In genomic region chr5:172573115-172573882, GRCh38 we compare ENCODE assay signal across 30 cellular contexts.
DNase-seq lines count a peak whose midpoint lies in the region; ATAC-seq and TF ChIP-seq lines count a peak whose summit lies in the region.
"Had no signal": no experiment of that assay in that cellular context is flagged by ENCODE, and none has a peak within 500 bp of the region (broad histone marks: within the 10 kb centered on the region; RNA-seq: fewer than 3 reads in every experiment).

No MANE protein-coding gene starts in this region.

- H3K4me1 Mint-ChIP-seq in naive thymus-derived CD4-positive, alpha-beta T cell = no peaks in the 10 kb centered on the region
- H3K4me1 Mint-ChIP-seq in natural killer cell = no peaks in the 10 kb centered on the region
- H3K4me1 Mint-ChIP-seq: activated naive CD8-positive, alpha-beta T cell treated with anti-CD3 and anti-CD28 coated beads, Interleukin-2, amount 10 ng/mL, durations not matched to agents 7 days and 5 days; stimulated activated naive CD8-positive, alpha-beta T cell treated with anti-CD3 and anti-CD28 coated beads, Interleukin-15, amount 100 ng/mL, for 72 hours; T-cell had no signal

- 94% methylated on average over 13 of the region's 13 CpGs for WGBS in right cardiac atrium

- peaks cover 0 to 29% (median 0%) of the 10 kb centered on the region in 5 donors for H3K27me3 Mint-ChIP-seq in naive thymus-derived CD4-positive, alpha-beta T cell
- peaks cover 0 to 13% of the 10 kb centered on the region in 2 donors for H3K27me3 Mint-ChIP-seq in natural killer cell (ENCODE audit: low read depth in 2 of 2)
- H3K27me3 Mint-ChIP-seq: stimulated activated naive CD8-positive, alpha-beta T cell treated with anti-CD3 and anti-CD28 coated beads, Interleukin-15, amount 100 ng/mL, for 72 hours had no signal

- H3K9me3 Mint-ChIP-seq in naive thymus-derived CD4-positive, alpha-beta T cell = no peaks in the 10 kb centered on the region
- no peaks in the 10 kb centered on the region for H3K9me3 Mint-ChIP-seq in natural killer cell
- H3K9me3 Mint-ChIP-seq: activated naive CD8-positive, alpha-beta T cell treated with anti-CD3 and anti-CD28 coated beads, Interleukin-2, amount 10 ng/mL, durations not matched to agents 7 days and 5 days; activated T-cell treated with anti-CD3 and anti-CD28 coated beads, Interleukin-2, amount 50 U/mL, for 4 hours; stimulated activated naive CD8-positive, alpha-beta T cell treated with anti-CD3 and anti-CD28 coated beads, Interleukin-15, amount 100 ng/mL, for 72 hours; T-cell had no signal

- H3K27ac ChIP-seq in cardiac muscle cell (peak overlapping the region; percentile 100), right cardiac atrium (ENCODE audit: low read length) (no peak overlapping the region), dorsolateral prefrontal cortex (peak overlapping the region in 44 of 59 donors; percentile 4 to 91 (median 74)), temporal lobe (ENCODE audit: low read depth, low read length) (peak overlapping the region; percentile 82)
- H3K27ac ChIP-seq in naive thymus-derived CD4-positive, alpha-beta T cell (ENCODE audit: low read depth, low read length) = no peak overlapping the region
- H3K27ac ChIP-seq: epithelial cell of prostate, thyroid gland had no signal

- ATAC-seq in right cardiac atrium = no peak
- ATAC-seq in naive thymus-derived CD4-positive, alpha-beta T cell = no peak
- no peak for ATAC-seq in natural killer cell
- ATAC-seq in HG03378 (IDR thresholded peaks at IDR 0.05; ENCODE audit: unreplicated experiment) = no peak
- ATAC-seq: activated T-cell treated with anti-CD3 and anti-CD28 coated beads, Interleukin-2, amount 50 U/mL, for 4 hours; GM12878; left ventricle myocardium superior; sciatic nerve; stimulated activated naive CD8-positive, alpha-beta T cell treated with anti-CD3 and anti-CD28 coated beads, Interleukin-15, amount 100 ng/mL, for 72 hours; T-cell had no signal

- no peak overlapping the region for H3K4me3 Mint-ChIP-seq in naive thymus-derived CD4-positive, alpha-beta T cell
- H3K4me3 Mint-ChIP-seq in natural killer cell = no peak overlapping the region
- H3K4me3 Mint-ChIP-seq: activated naive CD8-positive, alpha-beta T cell treated with anti-CD3 and anti-CD28 coated beads, Interleukin-2, amount 10 ng/mL, durations not matched to agents 7 days and 5 days; activated T-cell treated with anti-CD3 and anti-CD28 coated beads, Interleukin-2, amount 50 U/mL, for 4 hours; stimulated activated naive CD8-positive, alpha-beta T cell treated with anti-CD3 and anti-CD28 coated beads, Interleukin-15, amount 100 ng/mL, for 72 hours; T-cell had no signal

- no peak for TF ChIP-seq RAD21 in Ishikawa (IDR thresholded peaks at IDR 0.05; ENCODE audit: low read depth)

- TF ChIP-seq CTCF in cardiac muscle cell (IDR thresholded peaks at IDR 0.05; ENCODE audit: low read depth, low read length) (no peak), dorsolateral prefrontal cortex (IDR thresholded peaks at IDR 0.05 in 54 of 56, conservative IDR thresholded peaks at IDR 0.05 in 2 of 56; ENCODE audit: low read depth in 1 of 56, partially characterized antibody in 56 of 56) (no peak), natural killer cell (IDR thresholded peaks at IDR 0.05) (no peak)

- TF ChIP-seq EP300 in Ishikawa (IDR thresholded peaks at IDR 0.05; ENCODE audit: borderline replicate concordance) = no peak

- no peaks in the 10 kb centered on the region for H3K27me3 ChIP-seq in cardiac muscle cell
- no peaks in the 10 kb centered on the region for H3K27me3 ChIP-seq in right cardiac atrium (ENCODE audit: control insufficient read depth, insufficient read depth)
- H3K27me3 ChIP-seq in dorsolateral prefrontal cortex = no peaks in the 10 kb centered on the region
- H3K27me3 ChIP-seq in naive thymus-derived CD4-positive, alpha-beta T cell (ENCODE audit: control insufficient read depth in 2 of 2, insufficient read depth in 2 of 2, low read length in 2 of 2) = no peaks in the 10 kb centered on the region
- H3K27me3 ChIP-seq: BE2C, thyroid gland had no signal

- intact Hi-C loops in right cardiac atrium (cut with DNase I) = no loop called here
- intact Hi-C loops in dorsolateral prefrontal cortex (cut with DNase I) = no loop called here
- intact Hi-C loops in naive thymus-derived CD4-positive, alpha-beta T cell (cut with micrococcal nuclease) = no loop called here
- intact Hi-C loops in natural killer cell (cut with micrococcal nuclease) = no loop called here

- H3K9me3 ChIP-seq in cardiac muscle cell (ENCODE audit: low read depth) = no peaks in the 10 kb centered on the region
- no peaks in the 10 kb centered on the region for H3K9me3 ChIP-seq in right cardiac atrium (ENCODE audit: control insufficient read depth, low read length)
- H3K9me3 ChIP-seq in naive thymus-derived CD4-positive, alpha-beta T cell (ENCODE audit: control insufficient read depth in 2 of 3, low read length in 3 of 3) = no peaks in the 10 kb centered on the region
- H3K9me3 ChIP-seq: BE2C, thyroid gland had no signal

- H3K36me3 Mint-ChIP-seq in naive thymus-derived CD4-positive, alpha-beta T cell = no peaks in the 10 kb centered on the region
- no peaks in the 10 kb centered on the region for H3K36me3 Mint-ChIP-seq in natural killer cell
- H3K36me3 Mint-ChIP-seq: activated naive CD8-positive, alpha-beta T cell treated with anti-CD3 and anti-CD28 coated beads, Interleukin-2, amount 10 ng/mL, durations not matched to agents 7 days and 5 days; T-cell had no signal

- peaks cover 43% of the 10 kb centered on the region for H3K4me1 ChIP-seq in cardiac muscle cell (ENCODE audit: low read depth)
- peaks cover 9% of the 10 kb centered on the region for H3K4me1 ChIP-seq in right cardiac atrium (ENCODE audit: control insufficient read depth, insufficient read depth, low read length)
- no peaks in the 10 kb centered on the region for H3K4me1 ChIP-seq in naive thymus-derived CD4-positive, alpha-beta T cell (ENCODE audit: control insufficient read depth in 2 of 2, insufficient read depth in 2 of 2, low read length in 2 of 2)
- H3K4me1 ChIP-seq: BE2C, thyroid gland had no signal

- POLR2A ChIA-PET in naive thymus-derived CD4-positive, alpha-beta T cell (lab: Charles Lee) = no interaction called here

- no peak overlapping the region for H3K27ac Mint-ChIP-seq in naive thymus-derived CD4-positive, alpha-beta T cell
- no peak overlapping the region for H3K27ac Mint-ChIP-seq in natural killer cell
- H3K27ac Mint-ChIP-seq: activated naive CD8-positive, alpha-beta T cell treated with anti-CD3 and anti-CD28 coated beads, Interleukin-2, amount 10 ng/mL, durations not matched to agents 7 days and 5 days; stimulated activated naive CD8-positive, alpha-beta T cell treated with anti-CD3 and anti-CD28 coated beads, Interleukin-15, amount 100 ng/mL, for 72 hours; T-cell had no signal

- H3K4me3 ChIP-seq in cardiac muscle cell = no peak overlapping the region
- H3K4me3 ChIP-seq in right cardiac atrium (ENCODE audit: low read length) = no peak overlapping the region
- H3K4me3 ChIP-seq in dorsolateral prefrontal cortex = no peak overlapping the region
- H3K4me3 ChIP-seq in naive thymus-derived CD4-positive, alpha-beta T cell (ENCODE audit: low read length) = no peak overlapping the region
- H3K4me3 ChIP-seq: coronary artery, GM12878, thyroid gland had no signal

- DNase-seq in cardiac muscle cell (ENCODE audit: low read depth in 1 of 2, low spot score in 1 of 2) (no peak), right cardiac atrium (no peak), dorsolateral prefrontal cortex (no peak), natural killer cell (no peak)
- DNase-seq in naive thymus-derived CD4-positive, alpha-beta T cell = no peak
- DNase-seq: ACHN; activated CD4-positive, alpha-beta T cell treated with anti-CD3 and anti-CD28 coated beads, Interleukin-2, amount 50 U/mL, for 1 hour; activated CD4-positive, CD25-positive, alpha-beta regulatory T cell; activated gamma-delta T cell treated with Interleukin-2 at 50 U/mL for 16 hours; activated naive CD8-positive, alpha-beta T cell treated with anti-CD3 and anti-CD28 coated beads, Interleukin-2, amount 10 ng/mL, durations not matched to agents 7 days and 5 days; activated T-cell treated with anti-CD3 and anti-CD28 coated beads, Interleukin-2, amount 50 U/mL, for 4 hours; BE2C; DMS 273 treated with DMSO at 0.1 percent for 48 hours; effector memory CD4-positive, alpha-beta T cell; left ventricle myocardium superior; NCI-H2081; NCI-H748 treated with DMSO at 0.1 percent for 48 hours; SIG-M5; stimulated activated CD4-positive, alpha-beta T cell treated with anti-CD3 and anti-CD28 coated beads, Interleukin-12 subunit alpha, Interleukin-12 subunit beta, amount 100 ng/mL, for 4 hours; stimulated activated CD4-positive, alpha-beta T cell treated with anti-CD3 and anti-CD28 coated beads, Interleukin-2, amount 100 ng/mL, for 48 hours; stimulated activated naive CD8-positive, alpha-beta T cell treated with anti-CD3 and anti-CD28 coated beads, Interleukin-15, amount 100 ng/mL, for 72 hours; T-cell; thyroid gland had no signal

- CTCF ChIA-PET in naive thymus-derived CD4-positive, alpha-beta T cell (lab: Charles Lee) = no interaction called here

- H3K36me3 ChIP-seq in cardiac muscle cell = no peaks in the 10 kb centered on the region
- H3K36me3 ChIP-seq in naive thymus-derived CD4-positive, alpha-beta T cell (ENCODE audit: control insufficient read depth in 2 of 3, insufficient read depth in 3 of 3, low read length in 3 of 3) = no peaks in the 10 kb centered on the region
- H3K36me3 ChIP-seq: BE2C, thyroid gland had no signal

TF ChIP-seq in Ishikawa, 13 proteins besides CTCF, POLR2A, EP300 and RAD21:
- TF ChIP-seq TCF12 (IDR thresholded peaks at IDR 0.05; ENCODE audit: low read depth) (no peak), USF1 (IDR thresholded peaks at IDR 0.05) (peak; percentile 84)

Comparison
In these comparisons a context has a peak if more than half of its experiments do, and no peak if none do; other contexts are left out.
1. H3K27ac ChIP-seq: peak in cardiac muscle cell (single experiment), dorsolateral prefrontal cortex (44 of 59) and temporal lobe (single experiment); none in right cardiac atrium (single experiment) and naive thymus-derived CD4-positive, alpha-beta T cell (single experiment).